In the genomic region with DNA sequence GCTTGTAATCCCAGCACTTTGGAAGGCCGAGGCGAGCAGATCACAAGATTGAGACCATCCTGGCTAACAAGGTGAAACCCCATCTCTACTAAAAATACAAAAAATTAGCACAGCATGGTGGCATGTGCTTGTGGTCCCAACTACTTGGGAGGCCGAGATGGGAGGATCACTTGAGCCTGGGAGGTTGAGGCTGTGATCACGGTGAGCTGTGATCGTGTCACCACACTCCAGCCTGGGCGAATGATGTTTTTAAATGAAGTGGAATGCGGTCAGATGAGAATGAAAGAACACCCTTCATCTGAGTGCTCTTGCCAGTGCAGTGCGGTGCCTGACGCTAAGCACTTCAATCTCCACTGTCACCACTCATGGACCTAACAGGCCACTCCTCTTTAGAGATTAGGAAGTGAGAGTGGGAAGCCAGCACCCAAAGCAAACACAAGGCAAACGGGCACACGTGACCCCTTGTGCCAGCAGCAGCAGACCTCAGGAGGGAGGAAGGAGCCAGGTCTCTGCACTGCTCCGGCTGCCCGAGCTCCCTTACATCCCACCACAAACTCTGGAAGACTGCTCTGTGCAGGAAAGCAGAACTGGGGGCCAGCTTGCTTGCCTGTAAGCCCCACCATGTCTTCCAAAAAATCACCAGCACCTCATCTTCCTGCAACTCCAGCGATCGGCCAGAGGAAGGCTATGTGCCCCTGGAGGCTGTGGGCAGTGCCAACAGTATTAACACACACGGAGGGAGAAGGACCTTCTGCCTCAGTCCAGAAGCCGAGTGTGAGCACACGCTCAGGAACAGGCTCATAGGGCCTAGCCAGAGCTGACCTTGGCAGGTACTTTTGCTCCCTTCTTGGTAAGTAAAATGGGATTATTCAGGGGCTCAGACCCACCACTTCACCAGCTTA, we compare ENCODE assay signal across 1 cellular context.
TF ChIP-seq lines count a peak whose summit lies in the region.

No MANE protein-coding gene starts in this region.

TF ChIP-seq in HepG2, 621 proteins besides CTCF, POLR2A, EP300 and RAD21 (continued from another document):
- TF ChIP-seq, protein P1, sequence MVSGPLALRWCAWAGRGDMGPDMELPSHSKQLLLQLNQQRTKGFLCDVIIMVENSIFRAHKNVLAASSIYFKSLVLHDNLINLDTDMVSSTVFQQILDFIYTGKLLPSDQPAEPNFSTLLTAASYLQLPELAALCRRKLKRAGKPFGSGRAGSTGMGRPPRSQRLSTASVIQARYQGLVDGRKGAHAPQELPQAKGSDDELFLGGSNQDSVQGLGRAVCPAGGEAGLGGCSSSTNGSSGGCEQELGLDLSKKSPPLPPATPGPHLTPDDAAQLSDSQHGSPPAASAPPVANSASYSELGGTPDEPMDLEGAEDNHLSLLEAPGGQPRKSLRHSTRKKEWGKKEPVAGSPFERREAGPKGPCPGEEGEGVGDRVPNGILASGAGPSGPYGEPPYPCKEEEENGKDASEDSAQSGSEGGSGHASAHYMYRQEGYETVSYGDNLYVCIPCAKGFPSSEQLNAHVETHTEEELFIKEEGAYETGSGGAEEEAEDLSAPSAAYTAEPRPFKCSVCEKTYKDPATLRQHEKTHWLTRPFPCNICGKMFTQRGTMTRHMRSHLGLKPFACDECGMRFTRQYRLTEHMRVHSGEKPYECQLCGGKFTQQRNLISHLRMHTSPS (CRISPR knock-in tag; IDR thresholded peaks at IDR 0.05; ENCODE audit: low read depth): peak; percentile 65
- 0 out of 2 replicates have a peak, but pooled peaks have one; percentile 14 for TF ChIP-seq ZNF564 (CRISPR knock-in tag; IDR thresholded peaks at IDR 0.05)
- TF ChIP-seq, protein P2, sequence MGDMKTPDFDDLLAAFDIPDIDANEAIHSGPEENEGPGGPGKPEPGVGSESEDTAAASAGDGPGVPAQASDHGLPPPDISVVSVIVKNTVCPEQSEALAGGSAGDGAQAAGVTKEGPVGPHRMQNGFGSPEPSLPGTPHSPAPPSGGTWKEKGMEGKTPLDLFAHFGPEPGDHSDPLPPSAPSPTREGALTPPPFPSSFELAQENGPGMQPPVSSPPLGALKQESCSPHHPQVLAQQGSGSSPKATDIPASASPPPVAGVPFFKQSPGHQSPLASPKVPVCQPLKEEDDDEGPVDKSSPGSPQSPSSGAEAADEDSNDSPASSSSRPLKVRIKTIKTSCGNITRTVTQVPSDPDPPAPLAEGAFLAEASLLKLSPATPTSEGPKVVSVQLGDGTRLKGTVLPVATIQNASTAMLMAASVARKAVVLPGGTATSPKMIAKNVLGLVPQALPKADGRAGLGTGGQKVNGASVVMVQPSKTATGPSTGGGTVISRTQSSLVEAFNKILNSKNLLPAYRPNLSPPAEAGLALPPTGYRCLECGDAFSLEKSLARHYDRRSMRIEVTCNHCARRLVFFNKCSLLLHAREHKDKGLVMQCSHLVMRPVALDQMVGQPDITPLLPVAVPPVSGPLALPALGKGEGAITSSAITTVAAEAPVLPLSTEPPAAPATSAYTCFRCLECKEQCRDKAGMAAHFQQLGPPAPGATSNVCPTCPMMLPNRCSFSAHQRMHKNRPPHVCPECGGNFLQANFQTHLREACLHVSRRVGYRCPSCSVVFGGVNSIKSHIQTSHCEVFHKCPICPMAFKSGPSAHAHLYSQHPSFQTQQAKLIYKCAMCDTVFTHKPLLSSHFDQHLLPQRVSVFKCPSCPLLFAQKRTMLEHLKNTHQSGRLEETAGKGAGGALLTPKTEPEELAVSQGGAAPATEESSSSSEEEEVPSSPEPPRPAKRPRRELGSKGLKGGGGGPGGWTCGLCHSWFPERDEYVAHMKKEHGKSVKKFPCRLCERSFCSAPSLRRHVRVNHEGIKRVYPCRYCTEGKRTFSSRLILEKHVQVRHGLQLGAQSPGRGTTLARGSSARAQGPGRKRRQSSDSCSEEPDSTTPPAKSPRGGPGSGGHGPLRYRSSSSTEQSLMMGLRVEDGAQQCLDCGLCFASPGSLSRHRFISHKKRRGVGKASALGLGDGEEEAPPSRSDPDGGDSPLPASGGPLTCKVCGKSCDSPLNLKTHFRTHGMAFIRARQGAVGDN (CRISPR knock-in tag; IDR thresholded peaks at IDR 0.05): peak; percentile 82
- no peak for TF ChIP-seq ZFP82 (CRISPR knock-in tag; IDR thresholded peaks at IDR 0.05; ENCODE audit: borderline replicate concordance)
- TF ChIP-seq ZNF101 (CRISPR knock-in tag; IDR thresholded peaks at IDR 0.05; ENCODE audit: borderline replicate concordance, low read depth): no peak
- no peak for TF ChIP-seq SOX6 (IDR thresholded peaks at IDR 0.05)
- TF ChIP-seq SOX6 (CRISPR knock-in tag; IDR thresholded peaks at IDR 0.05): 0 out of 2 replicates have a peak, but pooled peaks have one; percentile 6
- TF ChIP-seq, protein P3, sequence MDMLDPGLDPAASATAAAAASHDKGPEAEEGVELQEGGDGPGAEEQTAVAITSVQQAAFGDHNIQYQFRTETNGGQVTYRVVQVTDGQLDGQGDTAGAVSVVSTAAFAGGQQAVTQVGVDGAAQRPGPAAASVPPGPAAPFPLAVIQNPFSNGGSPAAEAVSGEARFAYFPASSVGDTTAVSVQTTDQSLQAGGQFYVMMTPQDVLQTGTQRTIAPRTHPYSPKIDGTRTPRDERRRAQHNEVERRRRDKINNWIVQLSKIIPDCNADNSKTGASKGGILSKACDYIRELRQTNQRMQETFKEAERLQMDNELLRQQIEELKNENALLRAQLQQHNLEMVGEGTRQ (IDR thresholded peaks at IDR 0.05; ENCODE audit: low read depth, low read length): peak; percentile 92
- TF ChIP-seq, protein P3 (CRISPR knock-in tag; IDR thresholded peaks at IDR 0.05; ENCODE audit: borderline replicate concordance): peak; percentile 94; the same call in 1 of the 2 replicates
- TF ChIP-seq, protein P4, sequence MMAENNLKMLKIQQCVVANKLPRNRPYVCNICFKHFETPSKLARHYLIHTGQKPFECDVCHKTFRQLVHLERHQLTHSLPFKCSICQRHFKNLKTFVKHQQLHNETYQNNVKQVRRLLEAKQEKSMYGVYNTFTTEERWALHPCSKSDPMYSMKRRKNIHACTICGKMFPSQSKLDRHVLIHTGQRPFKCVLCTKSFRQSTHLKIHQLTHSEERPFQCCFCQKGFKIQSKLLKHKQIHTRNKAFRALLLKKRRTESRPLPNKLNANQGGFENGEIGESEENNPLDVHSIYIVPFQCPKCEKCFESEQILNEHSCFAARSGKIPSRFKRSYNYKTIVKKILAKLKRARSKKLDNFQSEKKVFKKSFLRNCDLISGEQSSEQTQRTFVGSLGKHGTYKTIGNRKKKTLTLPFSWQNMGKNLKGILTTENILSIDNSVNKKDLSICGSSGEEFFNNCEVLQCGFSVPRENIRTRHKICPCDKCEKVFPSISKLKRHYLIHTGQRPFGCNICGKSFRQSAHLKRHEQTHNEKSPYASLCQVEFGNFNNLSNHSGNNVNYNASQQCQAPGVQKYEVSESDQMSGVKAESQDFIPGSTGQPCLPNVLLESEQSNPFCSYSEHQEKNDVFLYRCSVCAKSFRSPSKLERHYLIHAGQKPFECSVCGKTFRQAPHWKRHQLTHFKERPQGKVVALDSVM (CRISPR knock-in tag; IDR thresholded peaks at IDR 0.05): peak; percentile 94
- no peak for TF ChIP-seq MAF1 (CRISPR knock-in tag; IDR thresholded peaks at IDR 0.05; ENCODE audit: borderline replicate concordance)
- 0 out of 2 replicates have a peak, but pooled peaks have one; percentile 29 for TF ChIP-seq KDM1A (CRISPR knock-in tag; IDR thresholded peaks at IDR 0.05)
- peak; percentile 51; the same call in 1 of the 3 replicates for TF ChIP-seq MXI1 (IDR thresholded peaks at IDR 0.05; ENCODE audit: borderline replicate concordance, low read depth, low read length)
- no peak for TF ChIP-seq CCDC6 (CRISPR knock-in tag; IDR thresholded peaks at IDR 0.05)
- peak; percentile 90 for TF ChIP-seq BHLHE40 (IDR thresholded peaks at IDR 0.05; ENCODE audit: low read length)
- TF ChIP-seq RNF2 (conservative IDR thresholded peaks at IDR 0.05; ENCODE audit: low read depth): no peak
